8 cellular contexts compared by ENCODE assay signal in the genomic region with DNA sequence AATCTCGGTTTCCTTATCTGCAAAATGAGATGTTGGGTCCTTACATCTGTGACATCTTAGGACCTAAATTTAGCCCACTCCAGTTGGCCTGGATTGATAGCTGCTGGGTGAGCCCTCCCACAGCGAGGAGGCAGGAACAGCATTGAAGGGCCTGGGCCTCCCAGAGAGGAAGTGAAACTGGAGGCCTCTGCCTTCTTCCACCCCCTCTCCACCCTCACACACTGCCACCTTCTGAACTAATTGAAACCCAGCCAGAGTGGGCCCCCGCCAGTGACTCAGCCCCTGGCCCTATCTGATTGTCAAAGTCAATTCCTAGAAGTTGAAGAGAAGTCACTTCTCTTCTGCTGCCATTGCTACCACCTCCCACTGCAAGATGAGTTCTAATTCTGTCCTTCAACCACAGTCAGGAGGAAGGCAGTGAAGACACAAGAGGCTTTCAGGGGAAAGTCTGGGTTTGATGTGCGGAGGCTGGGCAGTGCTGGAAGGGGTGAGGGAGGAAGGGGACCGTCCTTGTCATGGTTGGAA. TPM values are rescaled to one million over a fixed set of nuclear protein-coding genes. Genes with fewer than 3 reads are reported as not detected.
A peak's percentile ranks its signal among the peaks of the same experiment; 100 is the strongest.
DNase-seq lines count a peak whose midpoint lies in the region; ATAC-seq and TF ChIP-seq lines count a peak whose summit lies in the region.

No MANE protein-coding gene starts in this region.

- H3K4me3 ChIP-seq in KMS-11 (IDR thresholded peaks at IDR 0.05; ENCODE audit: insufficient read depth, low read depth, low read length): no peak overlapping the region
- H3K4me3 ChIP-seq in BE2C (ENCODE audit: low read depth, low read length): no peak overlapping the region

- no peaks in the 10 kb centered on the region for H3K79me2 ChIP-seq in KMS-11 (ENCODE audit: insufficient read depth, low read depth)

- peak overlapping the region; percentile 54; the same call in 1 of the 2 replicates for H2AFZ ChIP-seq in KMS-11 (ENCODE audit: low read depth)

- peak overlapping the region; percentile 81 for H3K27ac ChIP-seq in KMS-11

- POLR2A ChIA-PET in activated CD4-positive, alpha-beta memory T cell treated with anti-CD3 and anti-CD28 coated beads, Interleukin-2, amount 10 ng/mL, durations not matched to agents 7 days and 5 days (lab: Charles Lee): interaction anchor here (0.7 to 3.6 kb wide), 9 partner anchors 9 to 89 kb away, joined by 3 to 68 read pairs (median 4); a partner anchor contains a TSS

- peak overlapping the region; percentile 67 for H3K4me3 Mint-ChIP-seq in activated CD4-positive, alpha-beta memory T cell treated with anti-CD3 and anti-CD28 coated beads, Interleukin-2, amount 10 ng/mL, durations not matched to agents 7 days and 5 days

- H3K9me3 Mint-ChIP-seq in activated CD4-positive, alpha-beta memory T cell treated with anti-CD3 and anti-CD28 coated beads, Interleukin-2, amount 10 ng/mL, durations not matched to agents 7 days and 5 days: peaks cover 12% of the 10 kb centered on the region

- DNase-seq in EL (peak; percentile 32), left ventricle myocardium superior (peak; percentile 52), NCI-H2171 treated with DMSO at 0.1 percent for 48 hours (lab: John Stamatoyannopoulos, UW) (no peak), BE2C (no peak)
- peak; percentile 91 for DNase-seq in activated CD4-positive, alpha-beta memory T cell treated with anti-CD3 and anti-CD28 coated beads, Interleukin-2, amount 10 ng/mL, durations not matched to agents 7 days and 5 days
- peak; percentile 85 for DNase-seq in stimulated activated CD8-positive, alpha-beta memory T cell treated with anti-CD3 and anti-CD28 coated beads, Interleukin-15, amount 100 ng/mL, for 48 hours (ENCODE audit: low read depth in 2 of 2)

- H3K9ac ChIP-seq in KMS-11: peak overlapping the region; percentile 39; the same call in 1 of the 2 replicates

- H3K36me3 Mint-ChIP-seq in activated CD4-positive, alpha-beta memory T cell treated with anti-CD3 and anti-CD28 coated beads, Interleukin-2, amount 10 ng/mL, durations not matched to agents 7 days and 5 days (ENCODE audit: low read depth): peaks cover 20% of the 10 kb centered on the region

- peak overlapping the region; percentile 64 for H3K4me2 ChIP-seq in KMS-11

- H3K27ac Mint-ChIP-seq in activated CD4-positive, alpha-beta memory T cell treated with anti-CD3 and anti-CD28 coated beads, Interleukin-2, amount 10 ng/mL, durations not matched to agents 7 days and 5 days: peak overlapping the region; percentile 96

- no peaks in the 10 kb centered on the region for H3K9me3 ChIP-seq in BE2C

- no peaks in the 10 kb centered on the region for H3K27me3 Mint-ChIP-seq in activated CD4-positive, alpha-beta memory T cell treated with anti-CD3 and anti-CD28 coated beads, Interleukin-2, amount 10 ng/mL, durations not matched to agents 7 days and 5 days

- intact Hi-C loops in left ventricle myocardium superior (cut with micrococcal nuclease): no loop called here

- ATAC-seq in GM21529 (IDR thresholded peaks at IDR 0.05; ENCODE audit: unreplicated experiment): peak; percentile 74
- ATAC-seq in left ventricle myocardium superior: peak; percentile 81

- H3K4me1 Mint-ChIP-seq in activated CD4-positive, alpha-beta memory T cell treated with anti-CD3 and anti-CD28 coated beads, Interleukin-2, amount 10 ng/mL, durations not matched to agents 7 days and 5 days: peaks cover 78% of the 10 kb centered on the region

- H3K4me1 ChIP-seq in KMS-11 (ENCODE audit: low read depth, poor library complexity, severe bottlenecking) (peaks cover 59% of the 10 kb centered on the region), BE2C (no peaks in the 10 kb centered on the region)

- H4K20me1 ChIP-seq in KMS-11 (ENCODE audit: insufficient read depth): no peaks in the 10 kb centered on the region

- H3K27me3 ChIP-seq in KMS-11 (ENCODE audit: insufficient read depth, low read depth) (no peaks in the 10 kb centered on the region), BE2C (peaks cover 3% of the 10 kb centered on the region; the same call in 1 of the 2 replicates)

- CTCF ChIA-PET in activated CD4-positive, alpha-beta memory T cell treated with anti-CD3 and anti-CD28 coated beads, Interleukin-2, amount 10 ng/mL, durations not matched to agents 7 days and 5 days (lab: Charles Lee): interaction anchor here (0.7 to 3.2 kb wide), 11 partner anchors 12 to 118 kb away, joined by 3 to 13 read pairs (median 3); no protein-coding TSS in a partner anchor

- H3K36me3 ChIP-seq in KMS-11 (ENCODE audit: insufficient read depth) (no peaks in the 10 kb centered on the region), BE2C (no peaks in the 10 kb centered on the region)

- TF ChIP-seq CTCF in KMS-11 (conservative IDR thresholded peaks at IDR 0.05; ENCODE audit: low read depth, low read length) (no peak), BE2C (IDR thresholded peaks at IDR 0.05; ENCODE audit: low read depth, low read length) (no peak)

RNA-seq across cellular contexts. Expression of a gene that starts 55.2 kb away (rescaled TPM):
- total RNA-seq in activated CD4-positive, alpha-beta memory T cell treated with anti-CD3 and anti-CD28 coated beads, Interleukin-2, amount 10 ng/mL, durations not matched to agents 7 days and 5 days: 10 to 100 TPM; 16.9 to 18.9 TPM
- total RNA-seq in left ventricle myocardium superior: 7.7 TPM
- 0.46 TPM for polyA plus RNA-seq in BE2C (2012; ENCODE audit: insufficient read depth, insufficient read length, low read depth)

Comparison
In these comparisons a context has a peak if more than half of its experiments do, and no peak if none do; other contexts are left out.
1. DNase-seq: peak in EL (single experiment), activated CD4-positive, alpha-beta memory T cell treated with anti-CD3 and anti-CD28 coated beads, Interleukin-2, amount 10 ng/mL, durations not matched to agents 7 days and 5 days (single experiment), left ventricle myocardium superior (single experiment) and stimulated activated CD8-positive, alpha-beta memory T cell treated with anti-CD3 and anti-CD28 coated beads, Interleukin-15, amount 100 ng/mL, for 48 hours (2 of 2); none in NCI-H2171 treated with DMSO at 0.1 percent for 48 hours (single experiment) and BE2C (single experiment).